ENCODE assay signal across 30 cellular contexts in genomic region chr2:85195956-85196355, GRCh38.
"Had no signal": no experiment of that assay in that cellular context is flagged by ENCODE, and none has a peak within 500 bp of the region (broad histone marks: within the 10 kb centered on the region; RNA-seq: fewer than 3 reads in every experiment).

No MANE protein-coding gene starts in this region.

- H3K4me1 ChIP-seq: ascending aorta had no signal

- H3K27me3 ChIP-seq: ascending aorta, SJCRH30 had no signal

- H3K4me1 Mint-ChIP-seq: activated CD4-positive, alpha-beta memory T cell treated with anti-CD3 and anti-CD28 coated beads, Interleukin-2, amount 10 ng/mL, durations not matched to agents 7 days and 5 days; activated CD8-positive, alpha-beta memory T cell treated with anti-CD3 and anti-CD28 coated beads, Interleukin-2, amount 10 ng/mL, durations not matched to agents 7 days and 5 days; activated naive CD8-positive, alpha-beta T cell treated with anti-CD3 and anti-CD28 coated beads, Interleukin-2, amount 10 ng/mL, durations not matched to agents 7 days and 5 days had no signal

- DNase-seq: activated CD4-positive, alpha-beta memory T cell treated with anti-CD3 and anti-CD28 coated beads, Interleukin-2, amount 10 ng/mL, durations not matched to agents 7 days and 5 days; activated CD4-positive, alpha-beta T cell treated with anti-CD3 and anti-CD28 coated beads for 1 hour; activated CD4-positive, alpha-beta T cell treated with anti-CD3 and anti-CD28 coated beads for 48 hours; activated CD4-positive, CD25-positive, alpha-beta regulatory T cell; activated CD8-positive, alpha-beta memory T cell treated with anti-CD3 and anti-CD28 coated beads for 24 hours; activated CD8-positive, alpha-beta memory T cell treated with anti-CD3 and anti-CD28 coated beads, Interleukin-2, amount 10 ng/mL, durations not matched to agents 7 days and 5 days; activated CD8-positive, alpha-beta memory T cell treated with anti-CD3 and anti-CD28 coated beads, Interleukin-2, amount 50 U/mL, for 48 hours; activated effector memory CD4-positive, alpha-beta T cell treated with Interleukin-2 at 50 U/mL for 16 hours; activated naive CD4-positive, alpha-beta T cell treated with anti-CD3 and anti-CD28 coated beads, Interleukin-2, amount 50 U/mL, for 16 hours; activated naive CD8-positive, alpha-beta T cell treated with anti-CD3 and anti-CD28 coated beads, Interleukin-2, amount 10 ng/mL, durations not matched to agents 7 days and 5 days; activated T-cell treated with anti-CD3 and anti-CD28 coated beads, Interleukin-2, amount 50 U/mL, for 48 hours; amygdala; Kasumi-1; KG1; NCI-H1417; NCI-H146; NCI-H187; NCI-H2029 treated with DMSO at 0.1 percent for 48 hours; NCI-H2107; NCI-H2171; NCI-H510A; NCI-H526; NCI-H748 treated with DMSO at 0.1 percent for 48 hours; OCI-M1; SHP77; SJCRH30; T1000; WERI-Rb-1 had no signal

- H3K36me3 Mint-ChIP-seq: activated CD8-positive, alpha-beta memory T cell treated with anti-CD3 and anti-CD28 coated beads, Interleukin-2, amount 10 ng/mL, durations not matched to agents 7 days and 5 days; activated naive CD8-positive, alpha-beta T cell treated with anti-CD3 and anti-CD28 coated beads, Interleukin-2, amount 10 ng/mL, durations not matched to agents 7 days and 5 days had no signal

- H3K9me3 Mint-ChIP-seq: activated CD4-positive, alpha-beta memory T cell treated with anti-CD3 and anti-CD28 coated beads, Interleukin-2, amount 10 ng/mL, durations not matched to agents 7 days and 5 days; activated naive CD8-positive, alpha-beta T cell treated with anti-CD3 and anti-CD28 coated beads, Interleukin-2, amount 10 ng/mL, durations not matched to agents 7 days and 5 days had no signal

- H3K4me3 ChIP-seq: ascending aorta, SJCRH30, SK-N-MC had no signal

- H3K9me3 ChIP-seq: ascending aorta, SJCRH30 had no signal

- H3K27ac ChIP-seq: ascending aorta, SJCRH30, SK-N-MC, WERI-Rb-1 had no signal

- H3K27ac Mint-ChIP-seq: activated CD4-positive, alpha-beta memory T cell treated with anti-CD3 and anti-CD28 coated beads, Interleukin-2, amount 10 ng/mL, durations not matched to agents 7 days and 5 days; activated CD8-positive, alpha-beta memory T cell treated with anti-CD3 and anti-CD28 coated beads, Interleukin-2, amount 10 ng/mL, durations not matched to agents 7 days and 5 days; activated naive CD8-positive, alpha-beta T cell treated with anti-CD3 and anti-CD28 coated beads, Interleukin-2, amount 10 ng/mL, durations not matched to agents 7 days and 5 days had no signal

- H3K4me3 Mint-ChIP-seq: activated CD4-positive, alpha-beta memory T cell treated with anti-CD3 and anti-CD28 coated beads, Interleukin-2, amount 10 ng/mL, durations not matched to agents 7 days and 5 days; activated CD8-positive, alpha-beta memory T cell treated with anti-CD3 and anti-CD28 coated beads, Interleukin-2, amount 10 ng/mL, durations not matched to agents 7 days and 5 days; activated naive CD8-positive, alpha-beta T cell treated with anti-CD3 and anti-CD28 coated beads, Interleukin-2, amount 10 ng/mL, durations not matched to agents 7 days and 5 days had no signal

- H3K36me3 ChIP-seq: ascending aorta, WERI-Rb-1 had no signal

- ATAC-seq: activated CD8-positive, alpha-beta memory T cell treated with anti-CD3 and anti-CD28 coated beads, Interleukin-2, amount 10 ng/mL, durations not matched to agents 7 days and 5 days had no signal
